ENCODE assay signal across 23 cellular contexts in the genomic region with DNA sequence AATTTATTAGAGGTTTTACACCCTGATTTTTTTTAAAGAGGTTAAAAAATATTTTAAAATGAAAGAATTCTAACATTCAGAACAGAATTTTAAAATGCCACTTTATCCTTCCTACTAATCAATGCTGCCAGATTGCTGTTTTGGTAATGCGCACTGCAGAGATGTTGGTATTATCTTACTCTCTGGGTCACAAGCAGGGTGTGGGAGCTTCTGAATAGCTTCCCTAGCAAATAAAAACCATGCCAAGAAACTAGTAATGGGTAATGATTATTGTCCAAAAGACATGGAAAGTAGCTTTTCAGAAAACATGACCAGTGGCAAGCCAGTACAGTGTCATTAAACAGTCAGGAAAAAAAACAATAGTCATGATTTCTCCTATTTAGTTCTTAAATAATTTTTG.
DNase-seq lines count a peak whose midpoint lies in the region; ATAC-seq and TF ChIP-seq lines count a peak whose summit lies in the region.
"Had no signal": no experiment of that assay in that cellular context is flagged by ENCODE, and none has a peak within 500 bp of the region (broad histone marks: within the 10 kb centered on the region; RNA-seq: fewer than 3 reads in every experiment).

No MANE protein-coding gene starts in this region.

- H3K9me3 ChIP-seq in SJCRH30 (replicated peaks), result no peaks in the 10 kb centered on the region
- H3K9me3 ChIP-seq in endodermal cell (ENCODE audit: control insufficient read depth, low read length), result no peaks in the 10 kb centered on the region
- no peaks in the 10 kb centered on the region for H3K9me3 ChIP-seq in gastroesophageal sphincter
- no peaks in the 10 kb centered on the region for H3K9me3 ChIP-seq in ovary
- H3K9me3 ChIP-seq: Peyer's patch had no signal

- H3K27ac Mint-ChIP-seq in endodermal cell, result no peak overlapping the region
- H3K27ac Mint-ChIP-seq: GM23338, T-helper 17 cell had no signal

- H3K27me3 ChIP-seq in SJCRH30 (no peaks in the 10 kb centered on the region), endodermal cell (ENCODE audit: control insufficient read depth, insufficient read depth, low read length, poor library complexity, severe bottlenecking) (no peaks in the 10 kb centered on the region), gastroesophageal sphincter (no peaks in the 10 kb centered on the region), ovary (no peaks in the 10 kb centered on the region)
- H3K27me3 ChIP-seq: Peyer's patch had no signal

- no peak overlapping the region for H3K9ac ChIP-seq in endodermal cell (ENCODE audit: extremely low read depth, low read length, poor library complexity, severe bottlenecking)

- H3K9me3 Mint-ChIP-seq in endodermal cell, result no peaks in the 10 kb centered on the region
- H3K9me3 Mint-ChIP-seq: GM23338 had no signal

- DNase-seq in NCI-H345 (lab: John Stamatoyannopoulos, UW) (peak; percentile 44), NCI-H345 treated with DMSO at 0.1 percent for 48 hours (lab: John Stamatoyannopoulos, UW; ENCODE audit: unreplicated experiment) (no peak), NCI-H146 (lab: John Stamatoyannopoulos, UW) (peak; percentile 58), NCI-H69 (lab: John Stamatoyannopoulos, UW) (peak; percentile 91), SJCRH30 (no peak), endodermal cell (no peak), ovary (no peak)
- DNase-seq: CD8-positive, alpha-beta memory T cell; DND-41; HCEC 1CT; KG1; MV-4-11; NCI-H1436; NCI-H2107; NCI-H226; NCI-H524 treated with DMSO at 0.1 percent for 48 hours; Peyer's patch; SW 1271; T-helper 17 cell had no signal

- TF ChIP-seq EP300 in gastroesophageal sphincter (IDR thresholded peaks at IDR 0.05), result no peak
- TF ChIP-seq EP300 in ovary (IDR thresholded peaks at IDR 0.05), result no peak

- TF ChIP-seq POLR2A in gastroesophageal sphincter (IDR thresholded peaks at IDR 0.05), result no peak
- TF ChIP-seq POLR2A in ovary (IDR thresholded peaks at IDR 0.05), result no peak

- no peaks in the 10 kb centered on the region for H3K27me3 Mint-ChIP-seq in endodermal cell (ENCODE audit: insufficient read depth)
- H3K27me3 Mint-ChIP-seq: T-helper 17 cell had no signal

- no peaks in the 10 kb centered on the region for H3K36me3 Mint-ChIP-seq in endodermal cell (ENCODE audit: low read depth)
- H3K36me3 Mint-ChIP-seq: CD8-positive, alpha-beta memory T cell had no signal

- TF ChIP-seq CTCF in endodermal cell (conservative IDR thresholded peaks at IDR 0.05) (no peak), gastroesophageal sphincter (IDR thresholded peaks at IDR 0.05) (no peak), ovary (IDR thresholded peaks at IDR 0.05) (no peak)

- H3K4me1 Mint-ChIP-seq in endodermal cell, result peaks cover 8% of the 10 kb centered on the region
- H3K4me1 Mint-ChIP-seq: CD8-positive, alpha-beta memory T cell; T-helper 17 cell had no signal

- no peak for ATAC-seq in gastroesophageal sphincter
- ATAC-seq: GM23338, T-helper 17 cell had no signal

- H3K36me3 ChIP-seq in SJCRH30 (no peaks in the 10 kb centered on the region), endodermal cell (ENCODE audit: control insufficient read depth, insufficient read depth, low read length) (no peaks in the 10 kb centered on the region), gastroesophageal sphincter (no peaks in the 10 kb centered on the region), ovary (no peaks in the 10 kb centered on the region)
- H3K36me3 ChIP-seq: Peyer's patch had no signal

- no peak overlapping the region for H3K4me3 Mint-ChIP-seq in endodermal cell
- H3K4me3 Mint-ChIP-seq: CD8-positive, alpha-beta memory T cell; GM23338; T-helper 17 cell had no signal

- WGBS in endodermal cell (ENCODE audit: insufficient coverage in 1 of 2, insufficient read length in 1 of 2), 2 experiments, result 95 to 100% methylated on average over 1 of the region's 1 CpG
- 83 to 85% methylated on average over 1 of the region's 1 CpG for WGBS in gastroesophageal sphincter (ENCODE audit: low coverage in 1 of 2), 2 donors
- WGBS in ovary, 3 donors, result 76 to 81% (median 79%) methylated on average over 1 of the region's 1 CpG

- H3K4me3 ChIP-seq in SJCRH30, result no peak overlapping the region
- no peak overlapping the region for H3K4me3 ChIP-seq in endodermal cell (ENCODE audit: low read length)
- no peak overlapping the region for H3K4me3 ChIP-seq in gastroesophageal sphincter
- H3K4me3 ChIP-seq in ovary, result no peak overlapping the region
- H3K4me3 ChIP-seq: GM12878, GM23338, Peyer's patch had no signal

- H3K4me1 ChIP-seq in SJCRH30 (peaks cover 48% of the 10 kb centered on the region), endodermal cell (ENCODE audit: control insufficient read depth, insufficient read depth, low read length) (no peaks in the 10 kb centered on the region), gastroesophageal sphincter (no peaks in the 10 kb centered on the region), ovary (ENCODE audit: insufficient read depth) (no peaks in the 10 kb centered on the region)
- H3K4me1 ChIP-seq: Peyer's patch had no signal

- intact Hi-C loops in ovary (cut with DNase I), result no loop called here

- peak overlapping the region; percentile 61; the same call in 1 of the 2 replicates for H3K27ac ChIP-seq in SJCRH30
- no peak overlapping the region for H3K27ac ChIP-seq in endodermal cell (ENCODE audit: low read depth, low read length)
- H3K27ac ChIP-seq in gastroesophageal sphincter, result no peak overlapping the region
- H3K27ac ChIP-seq in ovary, result no peak overlapping the region
- H3K27ac ChIP-seq: C4-2B, Peyer's patch had no signal

Comparison
In these comparisons a context has a peak if more than half of its experiments do, and no peak if none do; other contexts are left out.
1. DNase-seq: peak in NCI-H345 (single experiment), NCI-H146 (single experiment) and NCI-H69 (single experiment); none in NCI-H345 treated with DMSO at 0.1 percent for 48 hours (single experiment), SJCRH30 (0 of 2), endodermal cell (single experiment) and ovary (0 of 5).